2 cellular contexts compared by ENCODE assay signal in the genomic region with DNA sequence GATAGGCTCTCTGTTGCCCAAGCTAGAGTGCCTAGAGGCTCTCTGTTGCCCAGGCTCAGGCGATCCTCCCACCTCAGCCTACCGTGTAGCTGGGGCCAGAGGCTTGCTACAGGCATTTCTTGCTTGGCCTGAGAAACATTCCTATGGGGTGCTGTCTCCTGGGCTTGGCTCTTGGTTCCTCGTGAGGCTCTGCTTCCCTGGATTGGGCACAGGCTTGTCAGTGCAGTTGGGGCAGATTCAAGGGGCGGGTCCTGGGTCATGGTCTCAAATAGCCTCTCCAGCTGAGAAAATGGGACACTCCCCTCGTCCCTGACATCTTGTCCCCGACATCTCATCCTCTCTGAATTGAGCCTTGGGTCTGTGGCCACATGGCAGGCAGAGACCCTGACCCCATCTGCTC.
TF ChIP-seq lines count a peak whose summit lies in the region.

No MANE protein-coding gene starts in this region.

TF ChIP-seq in IMR-90, 13 proteins besides CTCF, POLR2A, EP300 and RAD21:
- TF ChIP-seq, protein P1, sequence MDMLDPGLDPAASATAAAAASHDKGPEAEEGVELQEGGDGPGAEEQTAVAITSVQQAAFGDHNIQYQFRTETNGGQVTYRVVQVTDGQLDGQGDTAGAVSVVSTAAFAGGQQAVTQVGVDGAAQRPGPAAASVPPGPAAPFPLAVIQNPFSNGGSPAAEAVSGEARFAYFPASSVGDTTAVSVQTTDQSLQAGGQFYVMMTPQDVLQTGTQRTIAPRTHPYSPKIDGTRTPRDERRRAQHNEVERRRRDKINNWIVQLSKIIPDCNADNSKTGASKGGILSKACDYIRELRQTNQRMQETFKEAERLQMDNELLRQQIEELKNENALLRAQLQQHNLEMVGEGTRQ (IDR thresholded peaks at IDR 0.05; ENCODE audit: low read depth, low read length): no peak
- TF ChIP-seq MAFK (IDR thresholded peaks at IDR 0.05; ENCODE audit: low read depth, low read length): no peak
- no peak for TF ChIP-seq RCOR1 (IDR thresholded peaks at IDR 0.05; ENCODE audit: insufficient replicate concordance, low read length)
- no peak for TF ChIP-seq SMC3 (IDR thresholded peaks at IDR 0.05; ENCODE audit: low read depth, low read length)
- no peak for TF ChIP-seq MAZ (IDR thresholded peaks at IDR 0.05; ENCODE audit: borderline replicate concordance, low read depth, low read length)
- no peak for TF ChIP-seq BHLHE40 (IDR thresholded peaks at IDR 0.05; ENCODE audit: low read depth, low read length)
- TF ChIP-seq CEBPB (IDR thresholded peaks at IDR 0.05; ENCODE audit: low read depth, low read length): no peak

TF ChIP-seq in SK-N-SH treated with all-trans-retinoic acid at 6 μM for 48 hours, 23 proteins besides CTCF, POLR2A, EP300 and RAD21:
- no peak for TF ChIP-seq ZFP30 (CRISPR knock-in tag; IDR thresholded peaks at IDR 0.05)
- TF ChIP-seq, protein P2, sequence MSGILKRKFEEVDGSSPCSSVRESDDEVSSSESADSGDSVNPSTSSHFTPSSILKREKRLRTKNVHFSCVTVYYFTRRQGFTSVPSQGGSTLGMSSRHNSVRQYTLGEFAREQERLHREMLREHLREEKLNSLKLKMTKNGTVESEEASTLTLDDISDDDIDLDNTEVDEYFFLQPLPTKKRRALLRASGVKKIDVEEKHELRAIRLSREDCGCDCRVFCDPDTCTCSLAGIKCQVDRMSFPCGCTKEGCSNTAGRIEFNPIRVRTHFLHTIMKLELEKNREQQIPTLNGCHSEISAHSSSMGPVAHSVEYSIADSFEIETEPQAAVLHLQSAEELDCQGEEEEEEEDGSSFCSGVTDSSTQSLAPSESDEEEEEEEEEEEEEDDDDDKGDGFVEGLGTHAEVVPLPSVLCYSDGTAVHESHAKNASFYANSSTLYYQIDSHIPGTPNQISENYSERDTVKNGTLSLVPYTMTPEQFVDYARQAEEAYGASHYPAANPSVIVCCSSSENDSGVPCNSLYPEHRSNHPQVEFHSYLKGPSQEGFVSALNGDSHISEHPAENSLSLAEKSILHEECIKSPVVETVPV (CRISPR knock-in tag; IDR thresholded peaks at IDR 0.05): no peak
- no peak for TF ChIP-seq ZNF70 (CRISPR knock-in tag; IDR thresholded peaks at IDR 0.05)
- TF ChIP-seq PPARA (CRISPR knock-in tag; IDR thresholded peaks at IDR 0.05; ENCODE audit: borderline replicate concordance): no peak
- TF ChIP-seq OSR1 (CRISPR knock-in tag; IDR thresholded peaks at IDR 0.05): no peak
- TF ChIP-seq ZFP3 (CRISPR knock-in tag; IDR thresholded peaks at IDR 0.05): no peak
- TF ChIP-seq ZNF8 (CRISPR knock-in tag; IDR thresholded peaks at IDR 0.05): no peak
- no peak for TF ChIP-seq SNAI2 (CRISPR knock-in tag; IDR thresholded peaks at IDR 0.05)
- no peak for TF ChIP-seq ESRRG (CRISPR knock-in tag; IDR thresholded peaks at IDR 0.05)
- TF ChIP-seq, protein P3, sequence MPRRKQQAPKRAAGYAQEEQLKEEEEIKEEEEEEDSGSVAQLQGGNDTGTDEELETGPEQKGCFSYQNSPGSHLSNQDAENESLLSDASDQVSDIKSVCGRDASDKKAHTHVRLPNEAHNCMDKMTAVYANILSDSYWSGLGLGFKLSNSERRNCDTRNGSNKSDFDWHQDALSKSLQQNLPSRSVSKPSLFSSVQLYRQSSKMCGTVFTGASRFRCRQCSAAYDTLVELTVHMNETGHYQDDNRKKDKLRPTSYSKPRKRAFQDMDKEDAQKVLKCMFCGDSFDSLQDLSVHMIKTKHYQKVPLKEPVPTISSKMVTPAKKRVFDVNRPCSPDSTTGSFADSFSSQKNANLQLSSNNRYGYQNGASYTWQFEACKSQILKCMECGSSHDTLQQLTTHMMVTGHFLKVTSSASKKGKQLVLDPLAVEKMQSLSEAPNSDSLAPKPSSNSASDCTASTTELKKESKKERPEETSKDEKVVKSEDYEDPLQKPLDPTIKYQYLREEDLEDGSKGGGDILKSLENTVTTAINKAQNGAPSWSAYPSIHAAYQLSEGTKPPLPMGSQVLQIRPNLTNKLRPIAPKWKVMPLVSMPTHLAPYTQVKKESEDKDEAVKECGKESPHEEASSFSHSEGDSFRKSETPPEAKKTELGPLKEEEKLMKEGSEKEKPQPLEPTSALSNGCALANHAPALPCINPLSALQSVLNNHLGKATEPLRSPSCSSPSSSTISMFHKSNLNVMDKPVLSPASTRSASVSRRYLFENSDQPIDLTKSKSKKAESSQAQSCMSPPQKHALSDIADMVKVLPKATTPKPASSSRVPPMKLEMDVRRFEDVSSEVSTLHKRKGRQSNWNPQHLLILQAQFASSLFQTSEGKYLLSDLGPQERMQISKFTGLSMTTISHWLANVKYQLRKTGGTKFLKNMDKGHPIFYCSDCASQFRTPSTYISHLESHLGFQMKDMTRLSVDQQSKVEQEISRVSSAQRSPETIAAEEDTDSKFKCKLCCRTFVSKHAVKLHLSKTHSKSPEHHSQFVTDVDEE (CRISPR knock-in tag; IDR thresholded peaks at IDR 0.05): no peak
- TF ChIP-seq GLIS3 (CRISPR knock-in tag; IDR thresholded peaks at IDR 0.05): no peak
- TF ChIP-seq TOX (CRISPR knock-in tag; IDR thresholded peaks at IDR 0.05; ENCODE audit: borderline replicate concordance): no peak
